In the genomic region with DNA sequence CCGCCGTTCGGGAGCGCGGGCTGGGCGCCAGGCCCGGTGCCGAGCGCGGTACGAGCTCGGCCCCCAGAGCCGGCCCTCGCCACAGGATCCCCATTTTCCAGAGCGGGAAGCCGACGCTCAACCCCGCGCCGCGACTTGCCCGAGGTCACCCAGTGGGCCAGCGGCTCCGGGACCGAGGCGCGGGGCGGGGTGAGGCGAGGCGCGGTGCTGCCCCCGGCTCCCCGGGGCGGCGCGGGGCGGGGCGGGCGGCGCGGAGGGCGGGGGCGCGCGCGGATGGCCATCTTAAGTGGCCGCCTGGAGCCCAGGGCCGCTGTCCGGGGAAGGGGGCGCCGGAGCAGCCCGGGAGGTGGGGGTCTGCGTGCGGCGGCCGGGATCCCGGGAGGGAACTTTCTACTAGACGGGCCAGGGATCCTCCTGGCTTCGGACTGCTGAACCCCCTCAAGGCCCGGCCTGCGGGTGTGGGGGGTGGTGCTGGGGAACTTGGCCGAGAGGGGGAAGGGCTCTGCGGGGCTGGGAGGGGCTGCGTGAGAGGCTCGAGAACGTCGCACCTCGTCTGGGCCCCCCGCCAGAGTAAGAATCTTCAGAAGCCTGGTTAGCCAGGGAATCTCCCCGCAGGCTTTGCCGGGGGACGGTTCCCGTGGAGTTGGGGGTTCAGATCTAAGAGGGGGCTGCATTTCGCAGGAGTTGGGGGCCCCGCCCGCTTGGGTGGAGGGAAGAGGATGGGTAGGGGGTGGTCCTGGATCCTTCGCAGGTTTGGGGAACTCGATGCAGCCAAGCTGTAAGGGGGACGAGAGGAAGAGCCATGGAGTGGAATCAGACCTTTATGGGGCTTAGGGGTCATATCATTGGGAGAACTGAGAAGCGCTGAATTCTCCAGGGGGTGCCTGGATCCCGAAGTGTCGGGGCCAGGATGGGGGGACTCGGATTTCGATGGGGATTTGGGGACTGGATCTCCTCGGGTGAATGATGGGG, we compare ENCODE assay signal across 8 cellular contexts. TPM values are rescaled to one million over a fixed set of nuclear protein-coding genes. Genes with fewer than 3 reads are reported as not detected.
DNase-seq lines count a peak whose midpoint lies in the region; ATAC-seq and TF ChIP-seq lines count a peak whose summit lies in the region.

No MANE protein-coding gene starts in this region.

- peaks cover 24% of the 10 kb centered on the region for H3K4me1 Mint-ChIP-seq in activated T-cell treated with anti-CD3 and anti-CD28 coated beads, Interleukin-2, amount 50 U/mL, for 72 hours (ENCODE audit: low read depth)
- peaks cover 53% of the 10 kb centered on the region for H3K4me1 Mint-ChIP-seq in nephron progenitor cell

- no peaks in the 10 kb centered on the region for H3K9me3 ChIP-seq in tibial nerve

- peak overlapping the region; percentile 93 to 98 for H3K4me3 Mint-ChIP-seq in activated T-cell treated with anti-CD3 and anti-CD28 coated beads, Interleukin-2, amount 50 U/mL, for 72 hours
- peak overlapping the region; percentile 97 for H3K4me3 Mint-ChIP-seq in nephron progenitor cell

- H3K27me3 Mint-ChIP-seq in activated T-cell treated with anti-CD3 and anti-CD28 coated beads, Interleukin-2, amount 50 U/mL, for 72 hours (ENCODE audit: low read depth), result no peaks in the 10 kb centered on the region
- peaks cover 2% of the 10 kb centered on the region for H3K27me3 Mint-ChIP-seq in nephron progenitor cell (ENCODE audit: low read depth, poor library complexity)

- in situ Hi-C loops in ACHN (cut with HindIII; ENCODE audit: low pct_ligation_motif_present, low pct_unique_long_range_greater_than_20kb, low sequenced_read_pairs), result no loop called here

- H3K9me3 Mint-ChIP-seq in activated T-cell treated with anti-CD3 and anti-CD28 coated beads, Interleukin-2, amount 50 U/mL, for 72 hours, result no peaks in the 10 kb centered on the region
- H3K9me3 Mint-ChIP-seq in nephron progenitor cell, result no peaks in the 10 kb centered on the region

- H3K36me3 Mint-ChIP-seq in activated T-cell treated with anti-CD3 and anti-CD28 coated beads, Interleukin-2, amount 50 U/mL, for 72 hours (ENCODE audit: insufficient read depth in 2 of 2), result peaks cover 4 to 7% of the 10 kb centered on the region in 2 donors
- peaks cover 4% of the 10 kb centered on the region for H3K36me3 Mint-ChIP-seq in nephron progenitor cell (ENCODE audit: low read depth)

- H3K4me1 ChIP-seq in tibial nerve, result peaks cover 0 to 50% (median 32%) of the 10 kb centered on the region in 4 donors

- H3K4me3 ChIP-seq in tibial nerve, result peak overlapping the region; percentile 71 to 92 (median 77)

- H3K27ac Mint-ChIP-seq in activated T-cell treated with anti-CD3 and anti-CD28 coated beads, Interleukin-2, amount 50 U/mL, for 72 hours, result peak overlapping the region; percentile 92
- H3K27ac Mint-ChIP-seq in nephron progenitor cell, result peak overlapping the region; percentile 98

- peaks cover 0 to 23% (median 0%) of the 10 kb centered on the region in 3 donors for H3K36me3 ChIP-seq in tibial nerve

- no peaks in the 10 kb centered on the region for H3K27me3 ChIP-seq in tibial nerve

- peak; percentile 34 for ATAC-seq in GM18520 (IDR thresholded peaks at IDR 0.05; ENCODE audit: unreplicated experiment)
- peak; percentile 20 for ATAC-seq in HG03060 (IDR thresholded peaks at IDR 0.05; ENCODE audit: low read depth, unreplicated experiment)
- ATAC-seq in activated T-cell treated with anti-CD3 and anti-CD28 coated beads, Interleukin-2, amount 50 U/mL, for 72 hours (replicated peaks in 1 of 2), result peak; percentile 75 to 76

- TF ChIP-seq CTCF in nephron progenitor cell (IDR thresholded peaks at IDR 0.05) (no peak), tibial nerve (IDR thresholded peaks at IDR 0.05) (no peak)

- no peak for TF ChIP-seq POLR2A in tibial nerve (IDR thresholded peaks at IDR 0.05)

- WGBS in tibial nerve, 2 donors, result 0% methylated on average over 28 to 41 of the region's 85 CpGs

- DNase-seq in ACHN (peak; percentile 65), NOMO-1 (lab: John Stamatoyannopoulos, UW; ENCODE audit: unreplicated experiment in 2 of 2) (peak; percentile 60 to 86), fibroblast of peridontal ligament (ENCODE audit: extremely low read depth) (peak; percentile 46), nephron progenitor cell (peak; percentile 79), tibial nerve (ENCODE audit: low spot score in 2 of 2) (peak in 1 of 2 donors; percentile 53)
- DNase-seq in activated T-cell treated with anti-CD3 and anti-CD28 coated beads, Interleukin-2, amount 50 U/mL, for 72 hours, result peak; percentile 79 to 85

- peak overlapping the region; percentile 77 to 97 (median 94) for H3K27ac ChIP-seq in tibial nerve

- TF ChIP-seq EP300 in tibial nerve (IDR thresholded peaks at IDR 0.05), result no peak

RNA-seq across cellular contexts. Expression of gene INPPL1, which starts 0.7 kb away (rescaled TPM):
- 100 to 1,000 TPM; 147 to 154 TPM for total RNA-seq in activated T-cell treated with anti-CD3 and anti-CD28 coated beads, Interleukin-2, amount 50 U/mL, for 72 hours
- 100 to 1,000 TPM in 2 of 4 donors, 10 to 100 TPM in 2; 73.6 to 137 (median 94.8) TPM for total RNA-seq in tibial nerve

RNA-seq across cellular contexts. Expression of gene FOLR2, which starts 7.3 kb away (rescaled TPM):
- not detected for total RNA-seq in activated T-cell treated with anti-CD3 and anti-CD28 coated beads, Interleukin-2, amount 50 U/mL, for 72 hours
- 10 to 100 TPM; 27.8 to 60.9 (median 35.7) TPM for total RNA-seq in tibial nerve

RNA-seq across cellular contexts. Expression of gene PHOX2A, which starts 20.1 kb away (rescaled TPM):
- not detected for total RNA-seq in activated T-cell treated with anti-CD3 and anti-CD28 coated beads, Interleukin-2, amount 50 U/mL, for 72 hours
- total RNA-seq in tibial nerve, result not detected

RNA-seq across cellular contexts. Expression of gene FOLR1, which starts 32.0 kb away (rescaled TPM):
- total RNA-seq in activated T-cell treated with anti-CD3 and anti-CD28 coated beads, Interleukin-2, amount 50 U/mL, for 72 hours, result not detected
- under 1 TPM in 2 of 4 donors, not detected in 2; 0.39 to 0.66 TPM for total RNA-seq in tibial nerve

Comparison
In these comparisons a context has a peak if more than half of its experiments do, and no peak if none do; other contexts are left out.
1. ATAC-seq: peak in every context shown above with its lines; median percentile 76 in activated T-cell treated with anti-CD3 and anti-CD28 coated beads, Interleukin-2, amount 50 U/mL, for 72 hours; 34 in GM18520; 20 in HG03060.
2. RNA of gene FOLR2, which starts 7.3 kb away (total RNA-seq): 27.8 to 60.9 TPM in tibial nerve; not detected in activated T-cell treated with anti-CD3 and anti-CD28 coated beads, Interleukin-2, amount 50 U/mL, for 72 hours; every median in the first group is over 10 times any median in the second.